Comparison of ENCODE assay signal across 9 cellular contexts in the genomic region with DNA sequence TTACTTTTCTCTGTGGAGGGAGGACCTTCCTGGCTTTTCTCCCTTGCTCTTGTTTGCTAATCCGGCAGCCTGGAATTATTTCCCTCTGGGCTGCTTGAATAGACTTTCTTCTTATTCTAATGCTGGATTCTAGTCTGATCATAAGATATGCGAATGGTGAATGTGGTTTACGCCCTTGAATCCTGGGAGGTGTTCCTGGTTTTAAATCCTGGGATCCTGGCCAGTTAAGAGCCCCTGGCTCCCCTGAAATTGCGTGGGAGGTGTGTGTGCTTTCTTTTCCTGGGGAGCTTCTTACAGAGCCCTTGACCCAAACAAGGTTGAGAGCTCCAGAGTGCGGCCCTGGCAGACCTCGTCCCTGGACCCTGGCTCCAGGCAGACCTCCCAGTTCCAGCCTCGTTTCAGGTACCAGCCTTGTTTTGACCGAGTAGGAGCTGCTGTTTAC. TPM values are rescaled to one million over a fixed set of nuclear protein-coding genes. Genes with fewer than 3 reads are reported as not detected.
DNase-seq lines count a peak whose midpoint lies in the region; ATAC-seq and TF ChIP-seq lines count a peak whose summit lies in the region.
"Had no signal": no experiment of that assay in that cellular context is flagged by ENCODE, and none has a peak within 500 bp of the region (broad histone marks: within the 10 kb centered on the region; RNA-seq: fewer than 3 reads in every experiment).

No MANE protein-coding gene starts in this region.

- TF ChIP-seq POLR2A in breast epithelium (IDR thresholded peaks at IDR 0.05), result no peak

- H3K27me3 ChIP-seq in HUES64 (ENCODE audit: insufficient read depth, low read length) (peaks cover 25% of the 10 kb centered on the region), breast epithelium (no peaks in the 10 kb centered on the region), layer of hippocampus (ENCODE audit: control insufficient read depth, insufficient read depth, low read length) (no peaks in the 10 kb centered on the region), smooth muscle cell (ENCODE audit: low read depth) (no peaks in the 10 kb centered on the region)

- peak in 1 of 2 donors; percentile 57 for DNase-seq in breast epithelium (ENCODE audit: low spot score in 2 of 2)
- DNase-seq in smooth muscle cell (lab: John Stamatoyannopoulos, UW; ENCODE audit: unreplicated experiment), result no peak
- no peak for DNase-seq in stimulated activated naive CD8-positive, alpha-beta T cell treated with anti-CD3 and anti-CD28 coated beads, Interleukin-15, amount 100 ng/mL, for 72 hours
- DNase-seq in NOMO-1 treated with dmso at 0.1 percent for 144 hours (lab: John Stamatoyannopoulos, UW; ENCODE audit: unreplicated experiment), result no peak
- no peak for DNase-seq in activated T-cell treated with anti-CD3 and anti-CD28 coated beads, Interleukin-2, amount 50 U/mL, for 48 hours

- peak overlapping the region; percentile 91 for H3K4me2 ChIP-seq in smooth muscle cell

- WGBS in HUES64, result 22% methylated on average over 8 of the region's 8 CpGs
- 41% methylated on average over 8 of the region's 8 CpGs for WGBS in smooth muscle cell (ENCODE audit: low lambda C conversion rate)

- H3K4me1 Mint-ChIP-seq in stimulated activated naive CD8-positive, alpha-beta T cell treated with anti-CD3 and anti-CD28 coated beads, Interleukin-15, amount 100 ng/mL, for 72 hours, result peaks cover 13% of the 10 kb centered on the region

- no peak for ATAC-seq in stimulated activated naive CD8-positive, alpha-beta T cell treated with anti-CD3 and anti-CD28 coated beads, Interleukin-15, amount 100 ng/mL, for 72 hours
- no peak for ATAC-seq in HG02973 (IDR thresholded peaks at IDR 0.05; ENCODE audit: unreplicated experiment)
- ATAC-seq: left lung had no signal

- H4K20me1 ChIP-seq in smooth muscle cell (ENCODE audit: low read depth), result peaks cover 66% of the 10 kb centered on the region

- H3K27ac Mint-ChIP-seq in stimulated activated naive CD8-positive, alpha-beta T cell treated with anti-CD3 and anti-CD28 coated beads, Interleukin-15, amount 100 ng/mL, for 72 hours, result no peak overlapping the region

- H3F3A ChIP-seq in smooth muscle cell (ENCODE audit: low read depth), result peaks cover 18% of the 10 kb centered on the region

- TF ChIP-seq CTCF in breast epithelium (IDR thresholded peaks at IDR 0.05) (no peak), smooth muscle cell (IDR thresholded peaks at IDR 0.05; ENCODE audit: borderline replicate concordance, insufficient read depth, poor library complexity, severe bottlenecking) (no peak)

- no peak overlapping the region for H2AFZ ChIP-seq in smooth muscle cell (ENCODE audit: low read depth)

- H3K27me3 Mint-ChIP-seq in stimulated activated naive CD8-positive, alpha-beta T cell treated with anti-CD3 and anti-CD28 coated beads, Interleukin-15, amount 100 ng/mL, for 72 hours, result peaks cover 84% of the 10 kb centered on the region

- peaks cover 74% of the 10 kb centered on the region for H3K79me2 ChIP-seq in smooth muscle cell (ENCODE audit: low read depth)

- H3K36me3 ChIP-seq in HUES64 (ENCODE audit: insufficient read depth, low read length), result no peaks in the 10 kb centered on the region; the same call in 1 of the 2 replicates
- H3K36me3 ChIP-seq in breast epithelium, result no peaks in the 10 kb centered on the region
- H3K36me3 ChIP-seq in smooth muscle cell (ENCODE audit: low read depth), result no peaks in the 10 kb centered on the region
- H3K36me3 ChIP-seq: left lung had no signal

- no peaks in the 10 kb centered on the region for H3K9me3 Mint-ChIP-seq in stimulated activated naive CD8-positive, alpha-beta T cell treated with anti-CD3 and anti-CD28 coated beads, Interleukin-15, amount 100 ng/mL, for 72 hours

- intact Hi-C loops in breast epithelium (cut with DNase I; ENCODE audit: low total_unique reads), result no loop called here

- H3K4me1 ChIP-seq in HUES64 (ENCODE audit: insufficient read depth, low read length) (peaks cover 64% of the 10 kb centered on the region), breast epithelium (peaks cover 10 to 12% of the 10 kb centered on the region in 2 donors), smooth muscle cell (ENCODE audit: low read depth) (peaks cover 41% of the 10 kb centered on the region)

- H3K9me3 ChIP-seq in HUES64 (ENCODE audit: insufficient read depth, low read depth, low read length) (no peaks in the 10 kb centered on the region), breast epithelium (no peaks in the 10 kb centered on the region), smooth muscle cell (replicated peaks; ENCODE audit: low read depth) (no peaks in the 10 kb centered on the region)
- H3K9me3 ChIP-seq: left lung had no signal

- H3K27ac ChIP-seq in HUES64 (ENCODE audit: low read depth, low read length), result peak overlapping the region; percentile 86; the same call in 1 of the 2 replicates
- peak overlapping the region; percentile 91 to 94 for H3K27ac ChIP-seq in breast epithelium
- peak overlapping the region; percentile 91 for H3K27ac ChIP-seq in layer of hippocampus (ENCODE audit: low read depth, low read length)
- peak overlapping the region; percentile 83 for H3K27ac ChIP-seq in smooth muscle cell (ENCODE audit: low read depth)

- H3K4me3 ChIP-seq in HUES64 (ENCODE audit: low read length), result peak overlapping the region; percentile 79
- H3K4me3 ChIP-seq in breast epithelium, result peak overlapping the region; percentile 60 to 94 (median 90)
- H3K4me3 ChIP-seq in smooth muscle cell, result peak overlapping the region; percentile 93

- H3K4me3 Mint-ChIP-seq in stimulated activated naive CD8-positive, alpha-beta T cell treated with anti-CD3 and anti-CD28 coated beads, Interleukin-15, amount 100 ng/mL, for 72 hours, result no peak overlapping the region

- H3K9ac ChIP-seq in HUES64 (ENCODE audit: low read depth, low read length), result peak overlapping the region; percentile 72
- peak overlapping the region; percentile 94 for H3K9ac ChIP-seq in smooth muscle cell (ENCODE audit: low read depth)

RNA-seq across cellular contexts. Expression of a gene that starts 2.8 kb away (rescaled TPM):
- 26.2 TPM for polyA plus RNA-seq in HUES64 (2013, experiment 1 of 2)
- 29.3 TPM for polyA plus RNA-seq in HUES64 (2013, experiment 2 of 2)
- total RNA-seq in breast epithelium (10 to 100 TPM; 28.5 to 73.6 (median 44.2) TPM), smooth muscle cell (47.7 and 58.4 TPM in 2 replicates)
- 34.9 and 38.9 TPM in 2 replicates for polyA plus RNA-seq in smooth muscle cell
